In the genomic region with DNA sequence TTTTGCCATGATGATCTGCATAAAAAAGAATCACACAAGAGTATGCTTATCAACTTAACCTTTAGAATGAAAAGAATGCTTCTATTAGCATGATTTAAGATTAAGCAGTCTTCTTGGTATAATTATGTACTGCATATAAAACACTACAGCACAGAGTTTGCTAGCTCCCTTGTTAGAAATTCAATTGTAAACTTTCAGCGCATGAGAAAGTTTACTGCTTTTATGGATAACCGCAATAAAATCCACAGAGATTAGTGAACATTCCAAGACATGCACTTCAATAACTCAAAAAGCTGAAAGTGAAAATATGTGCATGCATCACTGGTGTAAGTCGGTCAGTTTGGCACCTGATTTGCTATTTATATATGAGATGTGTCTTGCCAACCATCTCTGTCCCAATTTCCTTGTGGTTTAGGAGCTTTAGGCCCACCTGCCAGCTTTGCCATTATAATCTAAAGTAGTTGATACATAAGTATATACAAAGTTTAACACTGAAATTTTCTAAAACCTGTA, we compare ENCODE assay signal across 17 cellular contexts.
"Had no signal": no experiment of that assay in that cellular context is flagged by ENCODE, and none has a peak within 500 bp of the region (broad histone marks: within the 10 kb centered on the region; RNA-seq: fewer than 3 reads in every experiment).

No MANE protein-coding gene starts in this region.

- H3K27me3 ChIP-seq: brain microvascular endothelial cell, right lobe of liver, testis, upper lobe of right lung had no signal

- ATAC-seq: left lobe of liver, T-cell, upper lobe of right lung had no signal

- H3K27ac ChIP-seq: brain microvascular endothelial cell, right lobe of liver, testis, upper lobe of right lung had no signal

- H3K9me3 Mint-ChIP-seq: dendritic cell treated with granulocyte-macrophage colony-stimulating factor and Interleukin-4, amounts not matched to agents 40 ng/mL and 50 ng/mL, for 4 days; nephron; T-cell had no signal

- H3K4me1 ChIP-seq: right lobe of liver, testis, upper lobe of right lung had no signal

- H3K9me3 ChIP-seq: right lobe of liver, testis, upper lobe of right lung had no signal

- H3K27me3 Mint-ChIP-seq: dendritic cell treated with granulocyte-macrophage colony-stimulating factor and Interleukin-4, amounts not matched to agents 40 ng/mL and 50 ng/mL, for 4 days; progenitor cell of endocrine pancreas; T-cell had no signal

- H3K4me3 ChIP-seq: right lobe of liver, testis, upper lobe of right lung had no signal

- DNase-seq: activated CD4-positive, alpha-beta T cell treated with anti-CD3 and anti-CD28 coated beads for 48 hours; activated gamma-delta T cell treated with Interleukin-2 at 50 U/mL for 16 hours; amygdala; brain microvascular endothelial cell; cerebellar nuclear complex; mammary epithelial cell; occipital lobe; right lobe of liver; stimulated activated CD4-positive, alpha-beta T cell treated with anti-CD3 and anti-CD28 coated beads, Interleukin-2, amount 100 ng/mL, for 24 hours; stimulated activated naive CD4-positive, alpha-beta T cell treated with Interleukin-2 at 50 U/mL for 16 hours; T-cell; testis; upper lobe of right lung had no signal

- H3K4me3 Mint-ChIP-seq: dendritic cell treated with granulocyte-macrophage colony-stimulating factor and Interleukin-4, amounts not matched to agents 40 ng/mL and 50 ng/mL, for 4 days; nephron; T-cell had no signal

- H3K4me1 Mint-ChIP-seq: nephron had no signal

- H3K27ac Mint-ChIP-seq: dendritic cell treated with granulocyte-macrophage colony-stimulating factor and Interleukin-4, amounts not matched to agents 40 ng/mL and 50 ng/mL, for 4 days; nephron; progenitor cell of endocrine pancreas; T-cell had no signal
